12 cellular contexts compared by ENCODE assay signal in genomic region chr3:72818915-72819314, GRCh38. TPM values are rescaled to one million over a fixed set of nuclear protein-coding genes. Genes with fewer than 3 reads are reported as not detected.
DNase-seq lines count a peak whose midpoint lies in the region; FAIRE-seq and TF ChIP-seq lines count a peak whose summit lies in the region.
"Had no signal": no experiment of that assay in that cellular context is flagged by ENCODE, and none has a peak within 500 bp of the region (broad histone marks: within the 10 kb centered on the region; RNA-seq: fewer than 3 reads in every experiment).

No MANE protein-coding gene starts in this region.

- no peaks in the 10 kb centered on the region for H3K79me2 ChIP-seq in endothelial cell of umbilical vein (ENCODE audit: control insufficient read depth, insufficient read depth, low read length)

- H3K9me3 ChIP-seq in endothelial cell of umbilical vein (replicated peaks; ENCODE audit: control insufficient read depth, insufficient read depth, low read length): no peaks in the 10 kb centered on the region

- POLR2A ChIA-PET in endothelial cell of umbilical vein (lab: Charles Lee): no interaction called here

- H3K4me3 ChIP-seq in endothelial cell of umbilical vein (replicated peaks in 1 of 3; ENCODE audit: insufficient read depth in 1 of 3, low read depth in 1 of 3, low read length in 3 of 3) (no peak overlapping the region), skeletal muscle cell (ENCODE audit: low read depth, low read length) (no peak overlapping the region)

- no peak for TF ChIP-seq POLR2A in endothelial cell of umbilical vein (IDR thresholded peaks at IDR 0.05; ENCODE audit: low read depth, low read length)

- no peak overlapping the region for H3K9ac ChIP-seq in endothelial cell of umbilical vein (replicated peaks; ENCODE audit: extremely low read depth, insufficient read depth, low read length)

- intact Hi-C loops in endothelial cell of umbilical vein (cut with micrococcal nuclease): loop anchor here (1.0 kb wide), 3 partner anchors 153 to 944 kb away; no protein-coding TSS in a partner anchor

- CTCF ChIA-PET in endothelial cell of umbilical vein (lab: Charles Lee): interaction anchor here (0.7 to 9.5 kb wide), 6 partner anchors 32 to 1108 kb away, joined by 3 to 201 read pairs (median 78); no protein-coding TSS in a partner anchor

- no peak overlapping the region for H3K27ac ChIP-seq in endothelial cell of umbilical vein (ENCODE audit: insufficient read depth, low read depth, low read length)
- H3K27ac ChIP-seq: HL-60 had no signal

- H3K4me2 ChIP-seq in endothelial cell of umbilical vein (ENCODE audit: insufficient read depth, low read length): no peak overlapping the region

- no peak for FAIRE-seq in endothelial cell of umbilical vein (lab: Jason Lieb, UNC)

- dilution Hi-C loops in endothelial cell of umbilical vein (cut with MboI; ENCODE audit: extremely low pct_ligation_motif_present, low sequenced_read_pairs): no loop called here

- DNase-seq in activated CD4-positive, alpha-beta T cell treated with anti-CD3 and anti-CD28 coated beads for 48 hours: peak; percentile 25
- DNase-seq in activated CD4-positive, alpha-beta T cell treated with anti-CD3 and anti-CD28 coated beads, Interleukin-2, amount 50 U/mL, for 1 hour: no peak
- DNase-seq in LHCN-M2 (ENCODE audit: low read depth) (peak; percentile 74), endothelial cell of umbilical vein (ENCODE audit: low read depth, low spot score) (peak; percentile 42), skeletal muscle cell (ENCODE audit: low read depth) (peak; percentile 54), GM13977 (ENCODE audit: low spot score) (no peak), H4 (ENCODE audit: low spot score) (no peak), amygdala (lab: John Stamatoyannopoulos, UW) (no peak)
- DNase-seq: ACHN, cortex of kidney, NCI-H2227 treated with DMSO at 0.1 percent for 48 hours had no signal

- in situ Hi-C loops in GM13977 (cut with MboI; ENCODE audit: low pct_unique_long_range_greater_than_20kb, low sequenced_read_pairs, unreplicated experiment): no loop called here

- no peaks in the 10 kb centered on the region for H3K27me3 ChIP-seq in endothelial cell of umbilical vein (ENCODE audit: control insufficient read depth in 2 of 2, insufficient read depth in 2 of 2, low read length in 2 of 2)

- no peak overlapping the region for H2AFZ ChIP-seq in endothelial cell of umbilical vein (ENCODE audit: low read depth, low read length)

- no peaks in the 10 kb centered on the region for H3K9me1 ChIP-seq in endothelial cell of umbilical vein (replicated peaks; ENCODE audit: control insufficient read depth, extremely low read depth, insufficient read depth, low read length)

- H3K36me3 ChIP-seq in endothelial cell of umbilical vein (ENCODE audit: control insufficient read depth in 2 of 2, extremely low read depth in 1 of 2, insufficient read depth in 2 of 2, low read length in 2 of 2): no peaks in the 10 kb centered on the region

- TF ChIP-seq CTCF in endothelial cell of umbilical vein (IDR thresholded peaks at IDR 0.05; ENCODE audit: extremely low read depth in 1 of 2, insufficient read depth in 1 of 2, low read depth in 1 of 2, low read length in 2 of 2) (no peak), GM13977 (IDR thresholded peaks at IDR 0.05; ENCODE audit: extremely low read depth, insufficient read depth, missing control alignments) (no peak)

- BruUV-seq in endothelial cell of umbilical vein (replicated peaks; lab: Mats Ljungman, UMichigan): no TSS peak

- peaks cover 25% of the 10 kb centered on the region for H3K4me1 ChIP-seq in endothelial cell of umbilical vein (ENCODE audit: control insufficient read depth, extremely low read depth, insufficient read depth, low read length)

- peaks cover 3% of the 10 kb centered on the region for H4K20me1 ChIP-seq in endothelial cell of umbilical vein (replicated peaks; ENCODE audit: control insufficient read depth, extremely low read depth, insufficient read depth, low read length)

TF ChIP-seq in endothelial cell of umbilical vein, 7 proteins besides CTCF, POLR2A, EP300 and RAD21:
- TF ChIP-seq POLR2AphosphoS5 (IDR thresholded peaks at IDR 0.05; ENCODE audit: insufficient read depth, low read depth, low read length) (no peak), MYC (IDR thresholded peaks at IDR 0.05; ENCODE audit: low read depth, low read length) (no peak), MAX (IDR thresholded peaks at IDR 0.05; ENCODE audit: insufficient read depth, insufficient read length) (no peak), JUN (IDR thresholded peaks at IDR 0.05; ENCODE audit: borderline replicate concordance, insufficient read depth, insufficient read length, low read depth) (no peak), GATA2 (IDR thresholded peaks at IDR 0.05; ENCODE audit: insufficient read depth, insufficient read length, low read depth, low read length) (no peak)
TF ChIP-seq in endothelial cell of umbilical vein: peak in this region for 0.

RNA-seq across cellular contexts. Expression of gene SHQ1, which starts 29.3 kb away (rescaled TPM):
- total RNA-seq in LHCN-M2 (2014; rRNA removed) (20.3 and 21.6 TPM in 2 replicates), endothelial cell of umbilical vein (19.7 and 20.6 TPM in 2 replicates)
- polyA plus RNA-seq in LHCN-M2 (2012): 9.1 TPM
- polyA plus RNA-seq in endothelial cell of umbilical vein: 5.9 and 7.3 TPM in 2 replicates
- polyA plus RNA-seq in endothelial cell of umbilical vein (2011; cell fraction: cytosol; rRNA removed): 7.9 and 8.1 TPM in 2 replicates
- polyA plus RNA-seq in endothelial cell of umbilical vein (2011; cell fraction: nucleus; rRNA removed): 7.2 and 8.7 TPM in 2 replicates
- polyA plus RNA-seq in endothelial cell of umbilical vein (2012): 14.8 and 16.5 TPM in 2 replicates
- polyA minus RNA-seq in endothelial cell of umbilical vein: 8.3 and 13.7 TPM in 2 replicates
- polyA minus RNA-seq in endothelial cell of umbilical vein (2011; cell fraction: cytosol; rRNA and poly(A)+ RNA removed): 7.0 TPM
- 11.9 and 23.4 TPM in 2 replicates for polyA minus RNA-seq in endothelial cell of umbilical vein (2011; cell fraction: nucleus; rRNA and poly(A)+ RNA removed)
- 19.5 and 22.3 TPM in 2 replicates for total RNA-seq in H4 (2014; rRNA removed; shearing (Covaris generic))

Comparison
In these comparisons a context has a peak if more than half of its experiments do, and no peak if none do; other contexts are left out.
1. DNase-seq: peak in activated CD4-positive, alpha-beta T cell treated with anti-CD3 and anti-CD28 coated beads for 48 hours (single experiment), LHCN-M2 (single experiment), endothelial cell of umbilical vein (single experiment) and skeletal muscle cell (single experiment); none in activated CD4-positive, alpha-beta T cell treated with anti-CD3 and anti-CD28 coated beads, Interleukin-2, amount 50 U/mL, for 1 hour (single experiment), GM13977 (single experiment), H4 (single experiment) and amygdala (0 of 56).